ENCODE assay signal across 8 cellular contexts in genomic region chr2:164840458-164840929, GRCh38. TPM values are rescaled to one million over a fixed set of nuclear protein-coding genes. Genes with fewer than 3 reads are reported as not detected.
A peak's percentile ranks its signal among the peaks of the same experiment; 100 is the strongest.
DNase-seq lines count a peak whose midpoint lies in the region; ATAC-seq lines count a peak whose summit lies in the region.

No MANE protein-coding gene starts in this region.

- POLR2A ChIA-PET in activated naive CD8-positive, alpha-beta T cell treated with anti-CD3 and anti-CD28 coated beads, Interleukin-2, amount 10 ng/mL, durations not matched to agents 7 days and 5 days (lab: Charles Lee): no interaction called here

- H3K27ac Mint-ChIP-seq in activated naive CD8-positive, alpha-beta T cell treated with anti-CD3 and anti-CD28 coated beads, Interleukin-2, amount 10 ng/mL, durations not matched to agents 7 days and 5 days: no peak overlapping the region

- H3K27me3 Mint-ChIP-seq in activated naive CD8-positive, alpha-beta T cell treated with anti-CD3 and anti-CD28 coated beads, Interleukin-2, amount 10 ng/mL, durations not matched to agents 7 days and 5 days: peaks cover 58% of the 10 kb centered on the region

- no peak overlapping the region for H3K9ac ChIP-seq in rectal smooth muscle tissue (ENCODE audit: low read length)

- H3K4me3 ChIP-seq in rectal smooth muscle tissue (ENCODE audit: low read length): peak overlapping the region; percentile 63

- H3K4me3 Mint-ChIP-seq in activated naive CD8-positive, alpha-beta T cell treated with anti-CD3 and anti-CD28 coated beads, Interleukin-2, amount 10 ng/mL, durations not matched to agents 7 days and 5 days: peak overlapping the region; percentile 64

- H3K4me1 ChIP-seq in rectal smooth muscle tissue (ENCODE audit: control insufficient read depth, insufficient read depth, low read length): no peaks in the 10 kb centered on the region

- DNase-seq in COLO668 (lab: John Stamatoyannopoulos, UW; ENCODE audit: unreplicated experiment): peak; percentile 55
- peak; percentile 80 for DNase-seq in NCI-H1092 treated with DMSO at 0.1 percent for 48 hours (lab: John Stamatoyannopoulos, UW)
- peak; percentile 24 for DNase-seq in activated naive CD8-positive, alpha-beta T cell treated with anti-CD3 and anti-CD28 coated beads, Interleukin-2, amount 10 ng/mL, durations not matched to agents 7 days and 5 days
- DNase-seq in hepatic stellate cell (ENCODE audit: low spot score): peak; percentile 40
- DNase-seq in GM19240 (ENCODE audit: insufficient read length, low spot score): no peak
- no peak for DNase-seq in NK-92 treated with Interleukin-12 subunit alpha and Interleukin-12 subunit beta, amount 100 ng/mL, for 24 hours (lab: John Stamatoyannopoulos, UW)
- no peak for DNase-seq in CD1c-positive myeloid dendritic cell (ENCODE audit: extremely low spot score)

- H3K27ac ChIP-seq in rectal smooth muscle tissue (ENCODE audit: low read depth, low read length): peak overlapping the region; percentile 83

- no peaks in the 10 kb centered on the region for H3K36me3 ChIP-seq in rectal smooth muscle tissue (ENCODE audit: control insufficient read depth, insufficient read depth, low read length)

- H3K9me3 Mint-ChIP-seq in activated naive CD8-positive, alpha-beta T cell treated with anti-CD3 and anti-CD28 coated beads, Interleukin-2, amount 10 ng/mL, durations not matched to agents 7 days and 5 days: no peaks in the 10 kb centered on the region

- peaks cover 6% of the 10 kb centered on the region for H3K4me1 Mint-ChIP-seq in activated naive CD8-positive, alpha-beta T cell treated with anti-CD3 and anti-CD28 coated beads, Interleukin-2, amount 10 ng/mL, durations not matched to agents 7 days and 5 days

- no peak for ATAC-seq in activated naive CD8-positive, alpha-beta T cell treated with anti-CD3 and anti-CD28 coated beads, Interleukin-2, amount 10 ng/mL, durations not matched to agents 7 days and 5 days (ENCODE audit: low read depth)

- no peaks in the 10 kb centered on the region for H3K27me3 ChIP-seq in rectal smooth muscle tissue (ENCODE audit: control insufficient read depth, insufficient read depth, low read length)

- no peaks in the 10 kb centered on the region for H3K36me3 Mint-ChIP-seq in activated naive CD8-positive, alpha-beta T cell treated with anti-CD3 and anti-CD28 coated beads, Interleukin-2, amount 10 ng/mL, durations not matched to agents 7 days and 5 days

RNA-seq across cellular contexts. Expression of gene COBLL1, which starts 1.1 kb away (rescaled TPM):
- total RNA-seq in activated naive CD8-positive, alpha-beta T cell treated with anti-CD3 and anti-CD28 coated beads, Interleukin-2, amount 10 ng/mL, durations not matched to agents 7 days and 5 days: under 1 TPM; 0.17 to 0.50 TPM

Comparison
In these comparisons a context has a peak if more than half of its experiments do, and no peak if none do; other contexts are left out.
1. DNase-seq: peak in COLO668 (single experiment), NCI-H1092 treated with DMSO at 0.1 percent for 48 hours (single experiment), activated naive CD8-positive, alpha-beta T cell treated with anti-CD3 and anti-CD28 coated beads, Interleukin-2, amount 10 ng/mL, durations not matched to agents 7 days and 5 days (single experiment) and hepatic stellate cell (single experiment); none in GM19240 (single experiment), NK-92 treated with Interleukin-12 subunit alpha and Interleukin-12 subunit beta, amount 100 ng/mL, for 24 hours (single experiment) and CD1c-positive myeloid dendritic cell (single experiment).